1 cellular context compared by ENCODE assay signal in the genomic region with DNA sequence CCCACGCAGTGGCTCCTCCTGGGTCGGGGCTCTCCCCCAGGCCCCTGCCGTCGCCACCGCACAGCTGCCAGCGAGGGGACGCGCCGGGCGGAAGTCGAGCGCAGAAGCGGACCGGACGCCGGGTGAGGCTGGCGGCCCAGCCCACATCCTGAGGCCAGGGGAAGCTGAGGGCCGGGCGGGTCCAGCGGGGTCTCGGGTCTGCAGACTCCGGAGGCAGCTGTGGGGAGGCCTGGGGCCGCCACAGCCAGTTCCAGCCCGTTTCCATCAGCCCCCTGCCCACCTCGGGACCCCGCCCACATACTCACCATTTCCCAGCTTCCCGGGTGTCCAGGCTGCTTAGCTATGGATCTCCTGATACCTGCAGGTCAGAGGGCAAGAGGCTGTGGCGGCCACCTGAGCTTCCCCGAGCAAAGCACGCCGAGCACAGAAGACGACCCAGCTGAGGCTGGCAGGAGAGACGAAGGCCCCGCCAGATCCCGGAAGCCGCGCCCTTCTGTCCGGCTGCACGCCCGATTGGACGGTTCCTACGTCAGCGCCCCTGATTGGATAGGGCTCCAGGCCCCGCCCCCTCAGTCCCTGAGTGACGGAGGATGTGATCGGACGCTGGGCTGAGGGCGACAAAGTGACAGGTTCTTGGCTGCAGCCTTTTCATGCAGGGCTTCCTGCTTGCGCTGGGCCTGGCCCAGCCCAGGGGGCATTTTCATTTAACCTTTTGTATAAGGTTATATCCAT.
TF ChIP-seq lines count a peak whose summit lies in the region.

No MANE protein-coding gene starts in this region.

TF ChIP-seq in K562, 482 proteins besides CTCF, POLR2A, EP300 and RAD21 (continued from another document):
- peak; percentile 96 for TF ChIP-seq PHF8 (IDR thresholded peaks at IDR 0.05; ENCODE audit: borderline replicate concordance, low read length)
- TF ChIP-seq, protein P1, sequence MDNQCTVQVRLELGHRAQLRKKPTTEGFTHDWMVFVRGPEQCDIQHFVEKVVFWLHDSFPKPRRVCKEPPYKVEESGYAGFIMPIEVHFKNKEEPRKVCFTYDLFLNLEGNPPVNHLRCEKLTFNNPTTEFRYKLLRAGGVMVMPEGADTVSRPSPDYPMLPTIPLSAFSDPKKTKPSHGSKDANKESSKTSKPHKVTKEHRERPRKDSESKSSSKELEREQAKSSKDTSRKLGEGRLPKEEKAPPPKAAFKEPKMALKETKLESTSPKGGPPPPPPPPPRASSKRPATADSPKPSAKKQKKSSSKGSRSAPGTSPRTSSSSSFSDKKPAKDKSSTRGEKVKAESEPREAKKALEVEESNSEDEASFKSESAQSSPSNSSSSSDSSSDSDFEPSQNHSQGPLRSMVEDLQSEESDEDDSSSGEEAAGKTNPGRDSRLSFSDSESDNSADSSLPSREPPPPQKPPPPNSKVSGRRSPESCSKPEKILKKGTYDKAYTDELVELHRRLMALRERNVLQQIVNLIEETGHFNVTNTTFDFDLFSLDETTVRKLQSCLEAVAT (IDR thresholded peaks at IDR 0.05): peak; percentile 48 to 50; a peak in 1 of 4 replicates
- TF ChIP-seq DACH1 (IDR thresholded peaks at IDR 0.05; ENCODE audit: partially characterized antibody): peak; percentile 54
- TF ChIP-seq SAP30 (IDR thresholded peaks at IDR 0.05; ENCODE audit: borderline replicate concordance, insufficient read depth, low read depth, low read length, poor library complexity, severe bottlenecking): peak; percentile 100
TF ChIP-seq in K562: peak in this region for 146.
